In the genomic region with DNA sequence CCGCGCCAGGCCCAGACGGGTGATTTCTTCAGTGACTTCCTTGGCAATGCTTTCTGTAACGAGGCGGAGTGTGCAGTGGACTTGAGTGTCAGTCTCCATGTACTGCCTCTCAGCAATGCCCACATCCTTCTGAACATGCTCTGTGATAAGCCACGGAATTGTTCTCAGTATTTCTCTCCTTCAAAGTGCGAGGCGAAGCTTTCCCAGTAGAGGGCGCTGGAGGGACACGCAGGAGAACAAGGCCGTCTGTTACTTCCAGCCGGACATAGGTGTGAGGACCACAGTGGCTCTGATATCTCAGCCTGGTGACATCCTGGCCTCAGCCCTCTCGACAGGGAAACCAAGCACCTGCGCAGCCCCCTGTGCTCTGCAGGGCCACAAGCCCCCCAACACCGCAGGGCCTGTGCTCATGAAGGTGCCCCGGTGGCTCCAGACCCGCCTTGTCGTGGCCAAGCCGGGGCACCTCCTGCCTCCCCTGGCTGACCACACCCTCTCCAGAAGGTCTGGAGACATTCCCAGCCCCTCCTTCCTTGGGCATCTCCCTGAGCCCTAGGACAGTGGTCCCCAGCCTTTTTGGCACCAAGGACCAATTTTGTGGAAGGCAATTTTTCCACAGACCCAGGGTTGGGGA, we compare ENCODE assay signal across 8 cellular contexts. TPM values are rescaled to one million over a fixed set of nuclear protein-coding genes. Genes with fewer than 3 reads are reported as not detected.
DNase-seq lines count a peak whose midpoint lies in the region; ATAC-seq and TF ChIP-seq lines count a peak whose summit lies in the region.

No MANE protein-coding gene starts in this region.

- WGBS in mesenchymal stem cell = 48% methylated on average over 19 of the region's 19 CpGs

- no peak overlapping the region for H2AK5ac ChIP-seq in mesenchymal stem cell (ENCODE audit: low read length, severe bottlenecking)

- H3K4me2 ChIP-seq in mesenchymal stem cell (ENCODE audit: low read length, poor library complexity, severe bottlenecking) = no peak overlapping the region

- ATAC-seq in GM21723 (IDR thresholded peaks at IDR 0.05; ENCODE audit: unreplicated experiment) = peak; percentile 51

- no peak overlapping the region for H3K14ac ChIP-seq in mesenchymal stem cell (ENCODE audit: low read length in 2 of 2)

- H3K36me3 ChIP-seq in mesenchymal stem cell (ENCODE audit: control insufficient read depth in 1 of 2, insufficient read depth in 2 of 2, low read depth in 1 of 2, low read length in 2 of 2) = no peaks in the 10 kb centered on the region

- no peak overlapping the region for H3K18ac ChIP-seq in mesenchymal stem cell (ENCODE audit: low read depth in 1 of 2, low read length in 2 of 2)

- H4K91ac ChIP-seq in mesenchymal stem cell (ENCODE audit: low read length) = no peak overlapping the region

- peaks cover 3 to 43% of the 10 kb centered on the region in 2 experiments for H3K27me3 ChIP-seq in mesenchymal stem cell (ENCODE audit: control insufficient read depth in 1 of 2, insufficient read depth in 1 of 2, low read length in 2 of 2)

- H2BK12ac ChIP-seq in mesenchymal stem cell (ENCODE audit: low read length in 2 of 2) = no peak overlapping the region

- no peak overlapping the region for H3K23ac ChIP-seq in mesenchymal stem cell (ENCODE audit: low read length in 2 of 2)

- no peaks in the 10 kb centered on the region for H3K4me1 ChIP-seq in mesenchymal stem cell (ENCODE audit: control insufficient read depth, insufficient read depth, low read depth, low read length)

- H3K4ac ChIP-seq in mesenchymal stem cell (ENCODE audit: low read depth in 1 of 2, low read length in 2 of 2) = no peak overlapping the region

- H2AFZ ChIP-seq in mesenchymal stem cell (ENCODE audit: low read depth, low read length) = no peak overlapping the region

- no peak overlapping the region for H4K8ac ChIP-seq in mesenchymal stem cell (ENCODE audit: low read length)

- no peak overlapping the region for H3K9ac ChIP-seq in mesenchymal stem cell (ENCODE audit: low read length)

- H3K79me1 ChIP-seq in mesenchymal stem cell (replicated peaks; ENCODE audit: low read length, poor library complexity, severe bottlenecking) = no peaks in the 10 kb centered on the region

- H2BK15ac ChIP-seq in mesenchymal stem cell (ENCODE audit: low read depth, poor library complexity, severe bottlenecking) = no peak overlapping the region

- no peak overlapping the region for H2BK5ac ChIP-seq in mesenchymal stem cell (ENCODE audit: low read depth, low read length, poor library complexity, severe bottlenecking)

- H3K4me3 ChIP-seq in epithelial cell of proximal tubule (ENCODE audit: low read depth, low read length) (no peak overlapping the region), mesenchymal stem cell (ENCODE audit: insufficient read depth in 1 of 2, low read depth in 1 of 2, low read length in 2 of 2) (no peak overlapping the region)

- TF ChIP-seq CTCF in epithelial cell of proximal tubule (conservative IDR thresholded peaks at IDR 0.05; ENCODE audit: low read depth, low read length) = peak; percentile 99

- H3K27ac ChIP-seq in mesenchymal stem cell (ENCODE audit: low read length, poor library complexity, severe bottlenecking) = no peak overlapping the region

- peak; percentile 13 to 18 for DNase-seq in AML-193 (lab: John Stamatoyannopoulos, UW)
- DNase-seq in NCI-H345 (lab: John Stamatoyannopoulos, UW) = peak; percentile 89
- DNase-seq in activated CD4-positive, alpha-beta T cell treated with anti-CD3 and anti-CD28 coated beads, Interleukin-2, amount 50 U/mL, for 24 hours (ENCODE audit: low read depth in 1 of 2, low spot score in 1 of 2) = peak; percentile 10 to 33
- no peak for DNase-seq in epithelial cell of proximal tubule (ENCODE audit: low read depth)
- DNase-seq in mucosa of gallbladder (ENCODE audit: low spot score) = peak; percentile 92
- DNase-seq in stimulated activated naive CD4-positive, alpha-beta T cell treated with Interleukin-2 at 50 U/mL for 16 hours (lab: John Stamatoyannopoulos, UW) = peak; percentile 1
- no peak for DNase-seq in mesenchymal stem cell

- no peaks in the 10 kb centered on the region for H3K9me3 ChIP-seq in mesenchymal stem cell (ENCODE audit: control insufficient read depth, low read length)

- H2BK120ac ChIP-seq in mesenchymal stem cell (ENCODE audit: low read depth, low read length) = no peak overlapping the region

RNA-seq across cellular contexts. Expression of gene BACE2, which starts 46.1 kb away (rescaled TPM):
- total RNA-seq in epithelial cell of proximal tubule (38.3 and 60.9 TPM in 2 replicates), mucosa of gallbladder (174 TPM)
- polyA plus RNA-seq in mesenchymal stem cell (2013, experiment 1 of 2) = 0.23 TPM
- polyA plus RNA-seq in mesenchymal stem cell (2013, experiment 2 of 2) = 0.22 TPM

Comparison
In these comparisons a context has a peak if more than half of its experiments do, and no peak if none do; other contexts are left out.
1. DNase-seq: peak in AML-193 (2 of 2), NCI-H345 (single experiment), activated CD4-positive, alpha-beta T cell treated with anti-CD3 and anti-CD28 coated beads, Interleukin-2, amount 50 U/mL, for 24 hours (2 of 2), mucosa of gallbladder (single experiment) and stimulated activated naive CD4-positive, alpha-beta T cell treated with Interleukin-2 at 50 U/mL for 16 hours (single experiment); none in epithelial cell of proximal tubule (single experiment) and mesenchymal stem cell (single experiment).